9 cellular contexts compared by ENCODE assay signal in genomic region chr9:131709741-131710499, GRCh38. TPM values are rescaled to one million over a fixed set of nuclear protein-coding genes. Genes with fewer than 3 reads are reported as not detected.
DNase-seq lines count a peak whose midpoint lies in the region; ATAC-seq, FAIRE-seq and TF ChIP-seq lines count a peak whose summit lies in the region.
"Had no signal": no experiment of that assay in that cellular context is flagged by ENCODE, and none has a peak within 500 bp of the region (broad histone marks: within the 10 kb centered on the region; RNA-seq: fewer than 3 reads in every experiment).

No MANE protein-coding gene starts in this region.

- SMC1A ChIA-PET in GM12878 (lab: Charles Lee; ENCODE audit: uncharacterized antibody, unreplicated experiment), result interaction anchor here (0.8 to 11.5 kb wide), 21 partner anchors 13 to 456 kb away, joined by 3 to 416 read pairs (median 5); no protein-coding TSS in a partner anchor

- peaks cover 28% of the 10 kb centered on the region for H3K4me1 ChIP-seq in A673 (ENCODE audit: insufficient read depth, low read length, poor library complexity, severe bottlenecking)
- peaks cover 60% of the 10 kb centered on the region for H3K4me1 ChIP-seq in GM12878 (ENCODE audit: control insufficient read depth, insufficient read depth, low read length)

- ATAC-seq in GM18909 (IDR thresholded peaks at IDR 0.05; ENCODE audit: poor library complexity, unreplicated experiment) (peak; percentile 50), GM12878 (peak; percentile 76)
- peak; percentile 68 to 88 for ATAC-seq in naive thymus-derived CD8-positive, alpha-beta T cell

- DNase-seq in A673 (ENCODE audit: low spot score) (peak; percentile 44), HT1080 (ENCODE audit: low read depth) (peak; percentile 23), GM12878 (ENCODE audit: low read depth, low spot score) (peak; percentile 77), amygdala (lab: John Stamatoyannopoulos, UW) (no peak), NCI-H2171 treated with DMSO at 0.1 percent for 48 hours (lab: John Stamatoyannopoulos, UW) (no peak)
- DNase-seq in naive thymus-derived CD8-positive, alpha-beta T cell, result peak in 3 of 10 donors; percentile 11 to 34 (median 33)
- DNase-seq in activated CD8-positive, alpha-beta memory T cell treated with anti-CD3 and anti-CD28 coated beads for 24 hours, result no peak

- intact Hi-C loops in A673 (cut with micrococcal nuclease; ENCODE audit: unreplicated experiment), result no loop called here
- intact Hi-C loops in GM12878 (cut with micrococcal nuclease; ENCODE audit: unreplicated experiment), result loop anchor here (1.0 to 5.0 kb wide), 3 partner anchors 18 to 43 kb away; no protein-coding TSS in a partner anchor

- H3K36me3 ChIP-seq in A673 (ENCODE audit: insufficient read depth, low read length, poor library complexity, severe bottlenecking), result no peaks in the 10 kb centered on the region
- peaks cover 0 to 7% of the 10 kb centered on the region in 2 experiments; a peak in 2 of 4 replicates for H3K36me3 ChIP-seq in GM12878 (ENCODE audit: control insufficient read depth in 2 of 2, insufficient read depth in 2 of 2, low read length in 1 of 2)

- POLR2A ChIA-PET in A673 (lab: Charles Lee; ENCODE audit: low non-redundant PET) (no interaction called here), GM12878 (lab: Charles Lee) (interaction anchor here (0.9 to 17.2 kb wide), 14 partner anchors 9 to 88 kb away, joined by 3 to 291 read pairs (median 6); partner anchors contain the start of gene RAPGEF1)
- POLR2A ChIA-PET in naive thymus-derived CD8-positive, alpha-beta T cell (lab: Charles Lee), result interaction anchor here (1.4 kb wide), 1 partner anchor 24 kb away, joined by 3 read pairs; no protein-coding TSS in a partner anchor

- FAIRE-seq in GM12878 (lab: Jason Lieb, UNC), result peak; percentile 85
- FAIRE-seq: colon had no signal

- H2AFZ ChIP-seq in GM12878 (ENCODE audit: control insufficient read depth, low read depth, low read length), result no peak overlapping the region

- peak in 1 of 2 experiments; percentile 82; a peak in 3 of 4 replicates for TF ChIP-seq EP300 in GM12878 (IDR thresholded peaks at IDR 0.05; ENCODE audit: borderline replicate concordance in 1 of 2, control insufficient read depth in 1 of 2, low read depth in 2 of 2, low read length in 2 of 2)

- no peaks in the 10 kb centered on the region for H3K27me3 Mint-ChIP-seq in naive thymus-derived CD8-positive, alpha-beta T cell

- H3K36me3 Mint-ChIP-seq in naive thymus-derived CD8-positive, alpha-beta T cell, result peaks cover 0 to 19% (median 0%) of the 10 kb centered on the region in 3 donors

- WGBS in GM12878 (ENCODE audit: insufficient coverage, insufficient replicate concordance, low lambda C conversion rate, missing lambda C conversion rate), result 14% methylated on average over 11 of the region's 11 CpGs

- in situ Hi-C loops in GM12878 (cut with MboI), result loop anchor here (25.0 kb wide), 1 partner anchor 1673 kb away; the partner anchor contains the start of gene FNBP1

- H3K27me3 ChIP-seq in A673 (replicated peaks; ENCODE audit: insufficient read depth, low read depth, low read length, poor library complexity) (no peaks in the 10 kb centered on the region), GM12878 (replicated peaks in 1 of 2; ENCODE audit: control insufficient read depth in 2 of 2, insufficient read depth in 2 of 2, low read length in 1 of 2) (no peaks in the 10 kb centered on the region)

- peak overlapping the region in 6 of 10 donors; percentile 5 to 52 (median 26) for H3K4me3 Mint-ChIP-seq in naive thymus-derived CD8-positive, alpha-beta T cell

- BruUV-seq in A673 (replicated peaks; lab: Mats Ljungman, UMichigan) (no TSS peak), GM12878 (replicated peaks; lab: Mats Ljungman, UMichigan) (no TSS peak)

- RAD21 ChIA-PET in GM12878 (lab: Charles Lee; ENCODE audit: unreplicated experiment), result interaction anchor here (0.9 to 13.0 kb wide), 14 partner anchors 8 to 88 kb away, joined by 3 to 362 read pairs (median 6); partner anchors contain the start of gene RAPGEF1

- H3K4me3 ChIP-seq in A673 (ENCODE audit: low read depth, low read length, poor library complexity, severe bottlenecking) (no peak overlapping the region), GM12878 (peak overlapping the region; percentile 57)

- no peak for TF ChIP-seq RAD21 in GM12878 (IDR thresholded peaks at IDR 0.05; ENCODE audit: insufficient read depth, low read depth, low read length)

- peak overlapping the region; percentile 65 for H3K9ac ChIP-seq in GM12878 (ENCODE audit: control insufficient read depth, insufficient read depth, low read length)

- no peak for TF ChIP-seq CTCF in A673 (conservative IDR thresholded peaks at IDR 0.05; ENCODE audit: low read depth, low read length)
- TF ChIP-seq CTCF in GM12878 (IDR thresholded peaks at IDR 0.05 in 2 of 3, conservative IDR thresholded peaks at IDR 0.05 in 1 of 3; ENCODE audit: control insufficient read depth in 2 of 3, extremely low read depth in 1 of 3, insufficient read depth in 1 of 3, low read depth in 3 of 3, low read length in 3 of 3), result 0 out of 6 replicates have a peak, but pooled peaks of 1 of the 3 experiments have one; percentile 8

- H3K4me2 ChIP-seq in GM12878 (ENCODE audit: control insufficient read depth, insufficient read depth), result peak overlapping the region; percentile 77

- no peak for TF ChIP-seq POLR2A in GM12878 (IDR thresholded peaks at IDR 0.05; ENCODE audit: low read depth, low read length)

- H4K20me1 ChIP-seq in GM12878 (ENCODE audit: control insufficient read depth, insufficient read depth), result no peaks in the 10 kb centered on the region

- no peaks in the 10 kb centered on the region for H3K9me3 Mint-ChIP-seq in naive thymus-derived CD8-positive, alpha-beta T cell

- no peak overlapping the region for H3K27ac ChIP-seq in A673 (ENCODE audit: low read depth, low read length, poor library complexity, severe bottlenecking)
- peak overlapping the region; percentile 83 for H3K27ac ChIP-seq in GM12878 (ENCODE audit: control insufficient read depth, insufficient read depth)

- H3K79me2 ChIP-seq in GM12878 (ENCODE audit: control insufficient read depth, insufficient read depth, low read length), result peaks cover 96% of the 10 kb centered on the region

- H3K9me3 ChIP-seq in A673 (ENCODE audit: low read depth, low read length, poor library complexity, severe bottlenecking) (no peaks in the 10 kb centered on the region), GM12878 (replicated peaks; ENCODE audit: control insufficient read depth, insufficient read depth, low read length) (no peaks in the 10 kb centered on the region)

- peak overlapping the region; percentile 17 to 91 (median 70) for H3K27ac Mint-ChIP-seq in naive thymus-derived CD8-positive, alpha-beta T cell

- H3K4me1 Mint-ChIP-seq in naive thymus-derived CD8-positive, alpha-beta T cell, result peaks cover 32 to 92% (median 61%) of the 10 kb centered on the region in 4 donors

- CTCF ChIA-PET in A673 (lab: Charles Lee) (interaction anchor here (0.5 kb wide), 1 partner anchor 425 kb away, joined by 3 read pairs; no protein-coding TSS in a partner anchor), GM12878 (lab: Yijun Ruan, JAX) (interaction anchor here (0.5 to 8.3 kb wide), 14 partner anchors 9 to 118 kb away, joined by 3 to 73 read pairs (median 5); no protein-coding TSS in a partner anchor)

TF ChIP-seq in GM12878, 131 proteins besides CTCF, POLR2A, EP300 and RAD21 (continues in another document):
- TF ChIP-seq ETV6 (conservative IDR thresholded peaks at IDR 0.05 in 1 of 2, IDR thresholded peaks at IDR 0.05 in 1 of 2; ENCODE audit: borderline replicate concordance in 1 of 2, low read depth in 1 of 2) (no peak; a peak in 1 of 4 replicates), POU2F2 (IDR thresholded peaks at IDR 0.05; ENCODE audit: borderline replicate concordance, low read depth, low read length) (peak; percentile 29; the same call in 1 of the 3 replicates), BCL3 (IDR thresholded peaks at IDR 0.05; ENCODE audit: borderline replicate concordance, insufficient read depth, low read depth, low read length, poor library complexity, severe bottlenecking) (peak; percentile 2), BHLHE40 (IDR thresholded peaks at IDR 0.05; ENCODE audit: borderline replicate concordance in 1 of 2, low read depth in 2 of 2, low read length in 1 of 2) (peak; percentile 13 to 30; a peak in 2 of 4 replicates), MEF2B (IDR thresholded peaks at IDR 0.05; ENCODE audit: partially characterized antibody, poor library complexity, severe bottlenecking) (peak; percentile 76)

RNA-seq across cellular contexts. Expression of gene RAPGEF1, which starts 30.0 kb away (rescaled TPM):
- 56.4 and 61.5 TPM in 2 replicates for total RNA-seq in A673 (2021)
- total RNA-seq in HT1080 (2014; rRNA removed; shearing (Covaris generic)), result 19.2 and 22.5 TPM in 2 replicates
- 16.4 and 16.7 TPM in 2 replicates for polyA plus RNA-seq in HT1080 (2015; cell fraction: cytosol; rRNA removed)
- 14.4 and 14.8 TPM in 2 replicates for polyA plus RNA-seq in HT1080 (2015; cell fraction: nucleus; rRNA removed)
- 149 and 166 TPM in 2 replicates for total RNA-seq in GM12878 (2013; cell fraction: nucleolus; rRNA removed)
- total RNA-seq in GM12878 (2014; rRNA removed), result 45.8 and 52.2 TPM in 2 replicates
- total RNA-seq in GM12878 (2014; rRNA removed; fragmentation: Illumina TruSeq; extraction: Trizol), result 34.8 and 39.6 TPM in 2 replicates
- 113 and 115 TPM in 2 replicates for total RNA-seq in GM12878 (2021)
- 25.7 TPM for polyA plus RNA-seq in GM12878 (2011; ENCODE audit: low read depth)
- polyA plus RNA-seq in GM12878 (2011; rRNA removed), result 42.9 and 63.9 TPM in 2 replicates
- 54.2 and 61.6 TPM in 2 replicates for polyA plus RNA-seq in GM12878 (2011; cell fraction: cytosol; rRNA removed)
- 95.7 and 113 TPM in 2 replicates for polyA plus RNA-seq in GM12878 (2011; cell fraction: nucleus; rRNA removed)
- 56.2 and 57.9 TPM in 2 replicates for polyA plus RNA-seq in GM12878 (2012)
- 35.7 and 53.4 TPM in 2 replicates for polyA plus RNA-seq in GM12878 (2014; fragmentation: Illumina TruSeq; extraction: Trizol)
- polyA plus RNA-seq in GM12878 (2014; fragmentation: Nextera tagmentation; extraction: Ambion mirVana), result under 1 TPM; 0.42 to 0.60 TPM
- 73.7 and 83.1 TPM in 2 replicates for polyA plus RNA-seq in GM12878 (2014; rRNA removed)
- 10 to 100 TPM; 10.7 to 12.2 TPM for polyA plus RNA-seq in GM12878 (2016; fragmentation: Nextera tagmentation; extraction: Ambion mirVana)
- polyA minus RNA-seq in GM12878 (2011; rRNA and poly(A)+ RNA removed), result 44.3 and 62.2 TPM in 2 replicates
- 22.3 and 26.7 TPM in 2 replicates for polyA minus RNA-seq in GM12878 (2011; cell fraction: cytosol; rRNA and poly(A)+ RNA removed)
- 23.0 and 40.7 TPM in 2 replicates for polyA minus RNA-seq in GM12878 (2011; cell fraction: nucleus; rRNA and poly(A)+ RNA removed)
- total RNA-seq in naive thymus-derived CD8-positive, alpha-beta T cell, result 10 to 100 TPM; 91.7 to 94.7 TPM
- polyA plus RNA-seq in naive thymus-derived CD8-positive, alpha-beta T cell, result 1 to 10 TPM; 1.6 to 9.0 (median 4.4) TPM

Comparison
In these comparisons a context has a peak if more than half of its experiments do, and no peak if none do; other contexts are left out.
1. DNase-seq: peak in A673 (single experiment), HT1080 (single experiment) and GM12878 (single experiment); none in amygdala (0 of 56), NCI-H2171 treated with DMSO at 0.1 percent for 48 hours (single experiment) and activated CD8-positive, alpha-beta memory T cell treated with anti-CD3 and anti-CD28 coated beads for 24 hours (single experiment).
2. Peak in every context shown above with its lines, with median percentiles within 50 percentile points of each other: ATAC-seq.